ENCODE assay signal across 2 cellular contexts in the genomic region with DNA sequence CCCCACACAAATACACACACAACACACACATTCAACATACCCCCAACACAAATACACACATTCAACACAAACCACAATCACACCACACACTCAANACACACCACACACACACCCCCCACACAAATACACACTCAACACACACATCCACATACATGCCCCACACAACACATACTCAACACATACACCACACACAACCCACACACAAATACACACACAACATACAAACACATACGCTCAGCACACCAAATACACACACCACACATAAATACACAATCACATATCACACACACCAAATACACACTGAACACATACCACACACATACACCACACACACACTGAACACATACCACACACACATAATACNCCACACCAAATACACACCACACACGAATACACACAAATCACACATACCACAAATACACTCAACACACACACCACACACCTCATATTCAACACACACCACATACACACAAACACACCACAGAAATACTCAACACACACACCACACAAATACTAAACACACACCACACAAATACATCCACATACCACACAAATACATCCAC.
TF ChIP-seq lines count a peak whose summit lies in the region.

No MANE protein-coding gene starts in this region.

TF ChIP-seq in HepG2, 621 proteins besides CTCF, POLR2A, EP300 and RAD21 (continued from another document):
- TF ChIP-seq FOXA1 (IDR thresholded peaks at IDR 0.05), result 0 out of 2 replicates have a peak, but pooled peaks have one; percentile 1
- TF ChIP-seq FOXA1 (CRISPR knock-in tag; IDR thresholded peaks at IDR 0.05), result no peak
TF ChIP-seq in HepG2: peak in this region for 4.

TF ChIP-seq in WTC11, 78 proteins besides CTCF, POLR2A, EP300 and RAD21 (continued from another document):
- TF ChIP-seq, protein P1, sequence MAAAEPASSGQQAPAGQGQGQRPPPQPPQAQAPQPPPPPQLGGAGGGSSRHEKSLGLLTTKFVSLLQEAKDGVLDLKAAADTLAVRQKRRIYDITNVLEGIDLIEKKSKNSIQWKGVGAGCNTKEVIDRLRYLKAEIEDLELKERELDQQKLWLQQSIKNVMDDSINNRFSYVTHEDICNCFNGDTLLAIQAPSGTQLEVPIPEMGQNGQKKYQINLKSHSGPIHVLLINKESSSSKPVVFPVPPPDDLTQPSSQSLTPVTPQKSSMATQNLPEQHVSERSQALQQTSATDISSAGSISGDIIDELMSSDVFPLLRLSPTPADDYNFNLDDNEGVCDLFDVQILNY (CRISPR knock-in tag; IDR thresholded peaks at IDR 0.05), result no peak
